Comparison of ENCODE assay signal across 23 cellular contexts in the genomic region with DNA sequence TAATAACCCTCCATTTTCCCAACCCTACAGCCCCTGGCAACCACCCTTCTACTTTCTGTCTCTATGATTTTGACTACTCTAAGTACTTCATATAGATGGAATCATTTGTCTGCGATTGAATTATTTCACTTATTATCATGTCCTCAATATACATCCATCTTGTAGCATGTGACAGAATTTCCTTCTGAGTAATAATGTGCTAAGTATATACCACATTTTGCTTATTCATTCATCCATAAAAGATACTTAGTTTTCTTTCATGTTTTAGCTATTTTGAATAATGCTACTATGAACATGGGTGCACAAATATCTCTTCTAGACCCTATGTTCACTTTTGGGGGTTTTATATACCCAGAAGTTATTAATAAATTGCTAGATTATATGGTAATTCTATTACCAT.
"Had no signal": no experiment of that assay in that cellular context is flagged by ENCODE, and none has a peak within 500 bp of the region (broad histone marks: within the 10 kb centered on the region; RNA-seq: fewer than 3 reads in every experiment).

No MANE protein-coding gene starts in this region.

- H3K4me3 ChIP-seq: coronary artery, dorsolateral prefrontal cortex had no signal

- ATAC-seq: activated CD8-positive, alpha-beta memory T cell treated with anti-CD3 and anti-CD28 coated beads, Interleukin-2, amount 10 ng/mL, durations not matched to agents 7 days and 5 days; esophagus mucosa had no signal

- H3K36me3 Mint-ChIP-seq: activated naive CD8-positive, alpha-beta T cell had no signal

- H3K27me3 ChIP-seq: brain microvascular endothelial cell, dorsolateral prefrontal cortex had no signal

- H3K4me3 Mint-ChIP-seq: activated CD4-positive, alpha-beta memory T cell treated with anti-CD3 and anti-CD28 coated beads, Interleukin-2, amount 10 ng/mL, durations not matched to agents 7 days and 5 days; activated CD4-positive, alpha-beta T cell treated with anti-CD3 and anti-CD28 coated beads, Interleukin-2, amount 10 ng/mL, durations not matched to agents 7 days and 5 days; activated CD8-positive, alpha-beta memory T cell treated with anti-CD3 and anti-CD28 coated beads, Interleukin-2, amount 10 ng/mL, durations not matched to agents 7 days and 5 days; activated naive CD4-positive, alpha-beta T cell treated with anti-CD3 and anti-CD28 coated beads for 36 hours; activated naive CD8-positive, alpha-beta T cell; central memory CD8-positive, alpha-beta T cell; dendritic cell treated with granulocyte-macrophage colony-stimulating factor and Interleukin-4, amounts not matched to agents 40 ng/mL and 50 ng/mL, for 4 days; endodermal cell had no signal

- H3K36me3 ChIP-seq: brain microvascular endothelial cell had no signal

- H3K27ac Mint-ChIP-seq: activated CD4-positive, alpha-beta memory T cell treated with anti-CD3 and anti-CD28 coated beads, Interleukin-2, amount 10 ng/mL, durations not matched to agents 7 days and 5 days; activated CD4-positive, alpha-beta T cell treated with anti-CD3 and anti-CD28 coated beads, Interleukin-2, amount 10 ng/mL, durations not matched to agents 7 days and 5 days; activated CD8-positive, alpha-beta memory T cell treated with anti-CD3 and anti-CD28 coated beads, Interleukin-2, amount 10 ng/mL, durations not matched to agents 7 days and 5 days; activated naive CD4-positive, alpha-beta T cell treated with anti-CD3 and anti-CD28 coated beads for 36 hours; activated naive CD8-positive, alpha-beta T cell; activated T-helper 2 cell treated with anti-CD3 and anti-CD28 coated beads, Interferon-gamma antibody, Interleukin-2, Interleukin-4, amounts not matched to agents 10 μg/mL and 5 μg/mL and 100 μg/mL, durations not matched to agents 14 hours and 24 hours and 36 hours; dendritic cell treated with granulocyte-macrophage colony-stimulating factor and Interleukin-4, amounts not matched to agents 40 ng/mL and 50 ng/mL, for 4 days; endodermal cell had no signal

- H3K27ac ChIP-seq: brain microvascular endothelial cell, coronary artery, dorsolateral prefrontal cortex had no signal

- H3K9me3 Mint-ChIP-seq: activated CD4-positive, alpha-beta memory T cell treated with anti-CD3 and anti-CD28 coated beads, Interleukin-2, amount 10 ng/mL, durations not matched to agents 7 days and 5 days; activated CD4-positive, alpha-beta T cell treated with anti-CD3 and anti-CD28 coated beads, Interleukin-2, amount 10 ng/mL, durations not matched to agents 7 days and 5 days; activated naive CD4-positive, alpha-beta T cell treated with anti-CD3 and anti-CD28 coated beads for 36 hours; central memory CD8-positive, alpha-beta T cell; dendritic cell treated with granulocyte-macrophage colony-stimulating factor and Interleukin-4, amounts not matched to agents 40 ng/mL and 50 ng/mL, for 4 days; endodermal cell had no signal

- DNase-seq: activated CD4-positive, alpha-beta memory T cell treated with anti-CD3 and anti-CD28 coated beads, Interleukin-2, amount 10 ng/mL, durations not matched to agents 7 days and 5 days; activated CD4-positive, alpha-beta T cell treated with anti-CD3 and anti-CD28 coated beads, Interleukin-2, amount 10 ng/mL, durations not matched to agents 7 days and 5 days; activated CD4-positive, alpha-beta T cell treated with anti-CD3 and anti-CD28 coated beads, Interleukin-2, amount 50 U/mL, for 4 hours; activated CD4-positive, CD25-positive, alpha-beta regulatory T cell; activated CD8-positive, alpha-beta memory T cell treated with anti-CD3 and anti-CD28 coated beads, Interleukin-2, amount 10 ng/mL, durations not matched to agents 7 days and 5 days; activated CD8-positive, alpha-beta memory T cell treated with anti-CD3 and anti-CD28 coated beads, Interleukin-2, amount 50 U/mL, for 4 hours; activated effector memory CD4-positive, alpha-beta T cell treated with anti-CD3 and anti-CD28 coated beads, Interleukin-2, amount 50 U/mL, for 16 hours; activated naive CD4-positive, alpha-beta T cell treated with anti-CD3 and anti-CD28 coated beads for 36 hours; activated T-cell treated with anti-CD3 and anti-CD28 coated beads, Interleukin-2, amount 50 U/mL, for 1 hour; amniotic stem cell; anterior cingulate cortex; brain microvascular endothelial cell; dorsolateral prefrontal cortex; effector memory CD4-positive, alpha-beta T cell; endodermal cell; foreskin fibroblast; head of caudate nucleus had no signal

- H3K27me3 Mint-ChIP-seq: activated CD4-positive, alpha-beta memory T cell treated with anti-CD3 and anti-CD28 coated beads, Interleukin-2, amount 10 ng/mL, durations not matched to agents 7 days and 5 days; activated CD4-positive, alpha-beta T cell treated with anti-CD3 and anti-CD28 coated beads, Interleukin-2, amount 10 ng/mL, durations not matched to agents 7 days and 5 days; activated CD8-positive, alpha-beta memory T cell treated with anti-CD3 and anti-CD28 coated beads, Interleukin-2, amount 10 ng/mL, durations not matched to agents 7 days and 5 days; activated naive CD8-positive, alpha-beta T cell had no signal
